In genomic region chr16:17078950-17079631, GRCh38 we compare ENCODE assay signal across 22 cellular contexts.
DNase-seq lines count a peak whose midpoint lies in the region; ATAC-seq, FAIRE-seq and TF ChIP-seq lines count a peak whose summit lies in the region.
"Had no signal": no experiment of that assay in that cellular context is flagged by ENCODE, and none has a peak within 500 bp of the region (broad histone marks: within the 10 kb centered on the region; RNA-seq: fewer than 3 reads in every experiment).

No MANE protein-coding gene starts in this region.

- POLR2A ChIA-PET in AG04450 (lab: Yijun Ruan, JAX): no interaction called here
- POLR2A ChIA-PET in WTC11 (lab: Charles Lee): no interaction called here

- no peaks in the 10 kb centered on the region; the same call in none of the 2 replicates for H3K27me3 Mint-ChIP-seq in HFFc6 (ENCODE audit: insufficient read depth)
- H3K27me3 Mint-ChIP-seq in WTC11 (ENCODE audit: low read depth): peaks cover 10% of the 10 kb centered on the region
- H3K27me3 Mint-ChIP-seq: T-helper 17 cell had no signal

- 0 out of 2 replicates have a peak, but pooled peaks have one; percentile 10 for TF ChIP-seq CTCF in AG04450 (IDR thresholded peaks at IDR 0.05; ENCODE audit: low read depth, low read length)
- TF ChIP-seq CTCF in HFFc6 (IDR thresholded peaks at IDR 0.05): peak; percentile 28; the same call in 1 of the 2 replicates
- no peak for TF ChIP-seq CTCF in WTC11 (IDR thresholded peaks at IDR 0.05)

- no peaks in the 10 kb centered on the region for H3K36me3 Mint-ChIP-seq in HFFc6 (ENCODE audit: low read depth)
- peaks cover 12% of the 10 kb centered on the region for H3K36me3 Mint-ChIP-seq in WTC11

- H3K9me3 ChIP-seq in AG04450 (ENCODE audit: control insufficient read depth, insufficient read depth, low read length): no peaks in the 10 kb centered on the region

- no peak for ATAC-seq in WTC11
- ATAC-seq: T-helper 17 cell had no signal

- no peak for DNase-seq in AG04450 (ENCODE audit: low read depth, low spot score)
- no peak for DNase-seq in HFFc6
- DNase-seq in NCI-H2227 (lab: John Stamatoyannopoulos, UW; ENCODE audit: unreplicated experiment): peak; percentile 38
- no peak for DNase-seq in WTC11 (ENCODE audit: low spot score)
- no peak for DNase-seq in stimulated activated CD4-positive, alpha-beta T cell treated with anti-CD3 and anti-CD28 coated beads, Interleukin-12 subunit alpha, Interleukin-12 subunit beta, amount 100 ng/mL, for 4 hours
- no peak for DNase-seq in effector CD4-positive, alpha-beta T cell
- no peak for DNase-seq in NCI-H2196 treated with DMSO at 0.1 percent for 48 hours (lab: John Stamatoyannopoulos, UW; ENCODE audit: unreplicated experiment)
- no peak for DNase-seq in GM19239 (ENCODE audit: insufficient read length, low spot score)
- DNase-seq: GF-D8, H7, KBM-7, MV-4-11, NCI-H146, NCI-H526, OCI-M1, RPMI8226, SIG-M5, T-helper 17 cell had no signal

- H3K27me3 ChIP-seq in AG04450 (ENCODE audit: control insufficient read depth, insufficient read depth, low read length): no peaks in the 10 kb centered on the region

- no peak for FAIRE-seq in GM19239 (lab: Jason Lieb, UNC)
- FAIRE-seq: A204.1, GM12891, GM18507 had no signal

- H3K27ac Mint-ChIP-seq in HFFc6 (no peak overlapping the region), WTC11 (no peak overlapping the region)
- H3K27ac Mint-ChIP-seq: T-helper 17 cell had no signal

- CTCF ChIA-PET in AG04450 (lab: Charles Lee): no interaction called here
- CTCF ChIA-PET in WTC11 (lab: Charles Lee): no interaction called here

- no peak overlapping the region for H3K27ac ChIP-seq in AG04450 (ENCODE audit: low read depth, low read length)
- H3K27ac ChIP-seq: C4-2B had no signal

- H3K9me3 Mint-ChIP-seq in HFFc6: no peaks in the 10 kb centered on the region
- H3K9me3 Mint-ChIP-seq in WTC11: peaks cover 25% of the 10 kb centered on the region

- no peak overlapping the region for H3K4me3 ChIP-seq in AG04450 (ENCODE audit: low read depth, low read length)

- H3K4me3 Mint-ChIP-seq in HFFc6 (no peak overlapping the region), WTC11 (0 out of 2 replicates have a peak overlapping the region, but pooled peaks have one; percentile 0)
- H3K4me3 Mint-ChIP-seq: T-helper 17 cell had no signal

- H3K4me1 Mint-ChIP-seq in HFFc6 (ENCODE audit: low read depth): no peaks in the 10 kb centered on the region
- H3K4me1 Mint-ChIP-seq in WTC11: peaks cover 53% of the 10 kb centered on the region

TF ChIP-seq in WTC11, 78 proteins besides CTCF, POLR2A, EP300 and RAD21:
- TF ChIP-seq JUN (CRISPR knock-in tag; IDR thresholded peaks at IDR 0.05) (no peak), EMX1 (CRISPR knock-in tag; IDR thresholded peaks at IDR 0.05) (no peak), ELF4 (CRISPR knock-in tag; IDR thresholded peaks at IDR 0.05; ENCODE audit: low read depth) (no peak), CREB1 (CRISPR knock-in tag; IDR thresholded peaks at IDR 0.05) (no peak), E2F4 (CRISPR knock-in tag; IDR thresholded peaks at IDR 0.05; ENCODE audit: borderline replicate concordance, low read depth) (no peak), MLX (CRISPR knock-in tag; IDR thresholded peaks at IDR 0.05) (no peak), NR3C1 (CRISPR knock-in tag; conservative IDR thresholded peaks at IDR 0.05; ENCODE audit: low read depth) (no peak)
